8 cellular contexts compared by ENCODE assay signal in the genomic region with DNA sequence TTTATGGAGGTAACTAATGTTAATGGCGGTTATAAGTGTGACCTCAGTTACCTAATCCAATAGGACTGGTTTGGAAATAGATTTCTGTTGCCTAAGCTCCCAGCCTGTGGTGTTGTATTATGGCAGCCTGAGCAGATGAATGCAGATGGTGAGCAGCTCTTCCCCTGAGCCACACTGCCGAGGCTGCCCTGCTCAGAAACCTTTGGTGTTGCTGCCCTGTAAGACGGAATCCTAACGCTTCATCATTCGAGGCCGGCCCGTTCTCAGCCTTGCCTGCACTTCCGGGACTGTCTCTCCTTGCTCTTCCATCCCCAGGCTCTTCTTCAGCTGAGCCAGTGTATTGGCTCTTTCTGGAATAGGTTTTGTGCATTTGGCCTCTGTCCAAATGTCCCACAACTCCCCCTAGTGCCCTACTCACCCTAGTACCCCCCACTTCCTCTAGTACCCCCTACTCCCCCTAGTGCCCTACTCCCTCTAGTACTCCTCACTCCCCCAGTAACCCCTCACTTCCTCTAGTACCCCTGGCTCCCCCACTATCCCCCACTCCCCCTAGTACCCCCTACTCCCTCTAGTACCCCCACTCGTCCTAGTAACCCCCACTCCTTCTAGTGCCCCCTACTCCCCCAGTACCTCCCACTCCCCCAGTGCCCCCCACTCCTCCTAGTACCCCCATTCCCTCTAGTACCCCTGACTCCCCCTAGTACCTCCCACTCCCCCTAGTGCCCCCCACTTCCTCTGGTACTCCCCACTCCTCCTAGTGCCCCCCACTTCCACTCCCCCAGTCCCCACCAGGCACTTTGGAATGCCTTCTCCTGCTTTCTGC.
A peak's percentile ranks its signal among the peaks of the same experiment; 100 is the strongest.
DNase-seq lines count a peak whose midpoint lies in the region; ATAC-seq, FAIRE-seq and TF ChIP-seq lines count a peak whose summit lies in the region.

No MANE protein-coding gene starts in this region.

- no peaks in the 10 kb centered on the region for H3K79me2 ChIP-seq in H1 (ENCODE audit: control insufficient read depth in 1 of 2, insufficient read depth in 2 of 2, low read length in 2 of 2)

- H2BK120ac ChIP-seq in H1 (replicated peaks; ENCODE audit: low read depth, low read length), result no peak overlapping the region

- no peak overlapping the region for H3K4ac ChIP-seq in H1 (replicated peaks; ENCODE audit: insufficient read length, low read depth, low read length)

- no peaks in the 10 kb centered on the region for H3K27me3 ChIP-seq in H1 (replicated peaks in 1 of 4; ENCODE audit: control insufficient read depth in 3 of 4, extremely low read depth in 1 of 4, insufficient read depth in 3 of 4, low read length in 3 of 4)

- H3K56ac ChIP-seq in H1 (replicated peaks; ENCODE audit: insufficient read length, low read depth, low read length), result no peak overlapping the region

- no peak overlapping the region for H3K27ac ChIP-seq in H1 (ENCODE audit: low read depth, low read length)

- H4K91ac ChIP-seq in H1 (replicated peaks; ENCODE audit: insufficient read length, low read length), result no peak overlapping the region

- no peak for TF ChIP-seq POLR2A in H1 (IDR thresholded peaks at IDR 0.05; ENCODE audit: control extremely low read depth in 1 of 2, low read depth in 2 of 2, low read length in 2 of 2)

- 72% methylated on average over 8 of the region's 9 CpGs; no CpG with 5 or more reads in 1 of the 2 experiments for WGBS in H1 (ENCODE audit: extremely low coverage in 1 of 2, insufficient coverage in 1 of 2, insufficient read length in 1 of 2, insufficient replicate concordance in 2 of 2, low coverage in 1 of 2, low lambda C conversion rate in 2 of 2, missing lambda C conversion rate in 1 of 2), 2 experiments

- H4K8ac ChIP-seq in H1 (ENCODE audit: extremely low read depth, insufficient read depth, low read length), result no peak overlapping the region

- TF ChIP-seq RAD21 in H1 (IDR thresholded peaks at IDR 0.05 in 1 of 2, conservative IDR thresholded peaks at IDR 0.05 in 1 of 2; ENCODE audit: low read depth in 2 of 2, low read length in 2 of 2), result peak; percentile 12 to 17; a peak in 2 of 4 replicates

- FAIRE-seq in H1 (lab: Jason Lieb, UNC), result no peak

- H3K36me3 ChIP-seq in H1 (ENCODE audit: control insufficient read depth in 2 of 4, insufficient read depth in 4 of 4, low read length in 3 of 4), result no peaks in the 10 kb centered on the region

- no peak overlapping the region for H3K14ac ChIP-seq in H1 (ENCODE audit: insufficient read length)

- H2BK12ac ChIP-seq in H1 (ENCODE audit: low read depth, low read length), result no peak overlapping the region

- H2BK15ac ChIP-seq in H1 (ENCODE audit: low read length), result no peak overlapping the region

- no peaks in the 10 kb centered on the region for H4K20me1 ChIP-seq in H1 (replicated peaks in 1 of 2; ENCODE audit: control insufficient read depth in 1 of 2, insufficient read depth in 2 of 2, low read length in 2 of 2)

- no peak for TF ChIP-seq EP300 in H1 (IDR thresholded peaks at IDR 0.05; ENCODE audit: borderline replicate concordance in 1 of 2, low read depth in 2 of 2, low read length in 2 of 2)

- H4K5ac ChIP-seq in H1 (ENCODE audit: insufficient read length, low read depth, low read length), result no peak overlapping the region

- H3K4me3 ChIP-seq in H1 (ENCODE audit: extremely low read depth in 1 of 4, insufficient read depth in 2 of 4, low read depth in 3 of 4, low read length in 4 of 4), result no peak overlapping the region

- peaks cover 2% of the 10 kb centered on the region; the same call in 1 of the 2 replicates for H3K23me2 ChIP-seq in H1 (ENCODE audit: low read depth, low read length)

- H3K9me3 ChIP-seq in H1 (ENCODE audit: insufficient read depth in 2 of 2, low read depth in 1 of 2, low read length in 1 of 2), result peaks cover 5 to 19% of the 10 kb centered on the region in 2 experiments; a peak in 3 of 4 replicates

- DNase-seq in AG08395 (ENCODE audit: low spot score) (peak; percentile 66), ELR (ENCODE audit: low read depth) (peak; percentile 33), OCI-M1 (lab: John Stamatoyannopoulos, UW) (peak; percentile 45), H1 (ENCODE audit: low read depth in 1 of 2, low spot score in 2 of 2) (no peak), globus pallidus (ENCODE audit: low spot score) (no peak), omental fat pad (ENCODE audit: low spot score) (no peak), Ammon's horn (ENCODE audit: low spot score) (no peak)

- no peak overlapping the region for H3K18ac ChIP-seq in H1 (ENCODE audit: extremely low read depth, low read length)

- H3K23ac ChIP-seq in H1 (ENCODE audit: insufficient read length), result no peak overlapping the region

- H2BK5ac ChIP-seq in H1 (ENCODE audit: low read depth, low read length), result no peak overlapping the region

- POLR2A ChIA-PET in H1 (lab: Charles Lee; ENCODE audit: partially characterized antibody), result no interaction called here

- TF ChIP-seq CTCF in H1 (IDR thresholded peaks at IDR 0.05; ENCODE audit: control extremely low read depth in 1 of 3, insufficient read depth in 1 of 3, low read depth in 1 of 3, low read length in 3 of 3) (peak in 2 of 3 experiments; percentile 8 to 40; a peak in 2 of 4 replicates), omental fat pad (IDR thresholded peaks at IDR 0.05) (no peak)

- H2AFZ ChIP-seq in H1 (ENCODE audit: low read length), result no peak overlapping the region

- no peak overlapping the region for H2BK20ac ChIP-seq in H1 (ENCODE audit: low read length)

- H3K79me1 ChIP-seq in H1 (ENCODE audit: low read depth, low read length), result no peaks in the 10 kb centered on the region

- no peak overlapping the region for H3K4me2 ChIP-seq in H1 (ENCODE audit: insufficient read depth in 1 of 2, low read depth in 2 of 2, low read length in 2 of 2)

- no peak overlapping the region for H2AK5ac ChIP-seq in H1 (ENCODE audit: low read depth, low read length)

- CTCF ChIA-PET in H1 (lab: Charles Lee; ENCODE audit: partially characterized antibody), result interaction anchor here (2.1 to 3.4 kb wide), 2 partner anchors 10 to 32 kb away, joined by 7 to 13 read pairs; no protein-coding TSS in a partner anchor

- no peak overlapping the region for H3K9ac ChIP-seq in H1 (replicated peaks in 1 of 4; ENCODE audit: extremely low read depth in 1 of 4, low read depth in 3 of 4, low read length in 3 of 4)

- no peak for ATAC-seq in HG02981 (IDR thresholded peaks at IDR 0.05; ENCODE audit: unreplicated experiment)
- no peak for ATAC-seq in omental fat pad (ENCODE audit: low FRiP score)

- no peaks in the 10 kb centered on the region for H3K4me1 ChIP-seq in H1 (replicated peaks in 1 of 4; ENCODE audit: control insufficient read depth in 3 of 4, insufficient read depth in 4 of 4, low read length in 3 of 4)

TF ChIP-seq in H1, 55 proteins besides CTCF, POLR2A, EP300 and RAD21:
- TF ChIP-seq NANOG (IDR thresholded peaks at IDR 0.05; ENCODE audit: insufficient read depth, low read depth, low read length, poor library complexity, severe bottlenecking), result no peak
- no peak for TF ChIP-seq RXRA (IDR thresholded peaks at IDR 0.05; ENCODE audit: insufficient read depth, low read depth, low read length)
- no peak for TF ChIP-seq CHD2 (IDR thresholded peaks at IDR 0.05; ENCODE audit: low read length)
- TF ChIP-seq CTBP2 (IDR thresholded peaks at IDR 0.05; ENCODE audit: borderline replicate concordance, insufficient read depth, insufficient read length, low read length), result no peak
- TF ChIP-seq JUN (IDR thresholded peaks at IDR 0.05; ENCODE audit: low read depth, low read length), result no peak
- TF ChIP-seq GABPA (IDR thresholded peaks at IDR 0.05; ENCODE audit: borderline replicate concordance, insufficient read depth, low read length), result no peak

Comparison
In these comparisons a context has a peak if more than half of its experiments do, and no peak if none do; other contexts are left out.
1. DNase-seq: peak in AG08395 (single experiment), ELR (single experiment) and OCI-M1 (single experiment); none in H1 (0 of 2), globus pallidus (single experiment), omental fat pad (single experiment) and Ammon's horn (single experiment).
2. CTCF ChIP-seq: peak in H1 (2 of 3); none in omental fat pad (0 of 3).